Comparison of ENCODE assay signal across 11 cellular contexts in genomic region chr6:11772109-11772830, GRCh38. TPM values are rescaled to one million over a fixed set of nuclear protein-coding genes. Genes with fewer than 3 reads are reported as not detected.
DNase-seq lines count a peak whose midpoint lies in the region; FAIRE-seq and TF ChIP-seq lines count a peak whose summit lies in the region.
"Had no signal": no experiment of that assay in that cellular context is flagged by ENCODE, and none has a peak within 500 bp of the region (broad histone marks: within the 10 kb centered on the region; RNA-seq: fewer than 3 reads in every experiment).

No MANE protein-coding gene starts in this region.

- TF ChIP-seq CTCF in fibroblast of lung (conservative IDR thresholded peaks at IDR 0.05 in 1 of 2, IDR thresholded peaks at IDR 0.05 in 1 of 2; ENCODE audit: low read depth in 1 of 2, low read length in 2 of 2) (no peak), smooth muscle cell (IDR thresholded peaks at IDR 0.05; ENCODE audit: borderline replicate concordance, insufficient read depth, poor library complexity, severe bottlenecking) (no peak)

- FAIRE-seq in RCC 7860 (lab: Jason Lieb, UNC), result peak; percentile 96
- FAIRE-seq: TTC549 had no signal

- DNase-seq in SIG-M5 treated with dmso at 0.1 percent for 504 hours (lab: John Stamatoyannopoulos, UW; ENCODE audit: unreplicated experiment) (peak; percentile 47), SIG-M5 (lab: John Stamatoyannopoulos, UW) (no peak), RCC 7860 (ENCODE audit: low spot score) (peak; percentile 91), fibroblast of lung (ENCODE audit: low read depth in 2 of 2) (peak; percentile 88 to 99), smooth muscle cell (lab: John Stamatoyannopoulos, UW; ENCODE audit: unreplicated experiment) (no peak), KBM-7 (no peak), medulla oblongata (ENCODE audit: extremely low spot score) (no peak), KG1 (lab: John Stamatoyannopoulos, UW) (no peak)
- DNase-seq: cortex of kidney had no signal

- H3K4me1 ChIP-seq in fibroblast of lung (ENCODE audit: control insufficient read depth, extremely low read depth, insufficient read depth, low read length), result peaks cover 25% of the 10 kb centered on the region
- peaks cover 19% of the 10 kb centered on the region for H3K4me1 ChIP-seq in smooth muscle cell (ENCODE audit: low read depth)

- H3K36me3 ChIP-seq in fibroblast of lung (ENCODE audit: control insufficient read depth, insufficient read depth, low read length) (no peaks in the 10 kb centered on the region), smooth muscle cell (ENCODE audit: low read depth) (no peaks in the 10 kb centered on the region)

- H4K20me1 ChIP-seq in fibroblast of lung (ENCODE audit: control insufficient read depth, extremely low read depth, insufficient read depth, low read length) (no peaks in the 10 kb centered on the region), smooth muscle cell (ENCODE audit: low read depth) (no peaks in the 10 kb centered on the region)

- no peaks in the 10 kb centered on the region for H3K9me3 ChIP-seq in fibroblast of lung (ENCODE audit: control insufficient read depth, insufficient read depth, low read depth, low read length)
- H3K9me3 ChIP-seq in smooth muscle cell (replicated peaks; ENCODE audit: low read depth), result no peaks in the 10 kb centered on the region

- H3K79me2 ChIP-seq in fibroblast of lung (ENCODE audit: control insufficient read depth, insufficient read depth, low read length) (no peaks in the 10 kb centered on the region), smooth muscle cell (ENCODE audit: low read depth) (no peaks in the 10 kb centered on the region)

- peak overlapping the region; percentile 46 for H3K4me2 ChIP-seq in fibroblast of lung (ENCODE audit: extremely low read depth, insufficient read depth, low read length)
- H3K4me2 ChIP-seq in smooth muscle cell, result peak overlapping the region; percentile 69

- H3F3A ChIP-seq in smooth muscle cell (ENCODE audit: low read depth), result peaks cover 17% of the 10 kb centered on the region

- H3K27ac ChIP-seq in fibroblast of lung (ENCODE audit: insufficient read depth, low read length) (peak overlapping the region; percentile 91), smooth muscle cell (ENCODE audit: low read depth) (peak overlapping the region; percentile 97)
- H3K27ac ChIP-seq: 22Rv1 had no signal

- H3K4me3 ChIP-seq in fibroblast of lung (replicated peaks in 1 of 4; ENCODE audit: control extremely low read depth in 1 of 4, insufficient read depth in 1 of 4, low read depth in 3 of 4, low read length in 4 of 4), result no peak overlapping the region
- H3K4me3 ChIP-seq in smooth muscle cell, result no peak overlapping the region

- H2AFZ ChIP-seq in fibroblast of lung (ENCODE audit: low read length), result no peak overlapping the region
- H2AFZ ChIP-seq in smooth muscle cell (ENCODE audit: low read depth), result no peak overlapping the region

- H3K9ac ChIP-seq in fibroblast of lung (ENCODE audit: insufficient read depth, low read length) (no peak overlapping the region), smooth muscle cell (ENCODE audit: low read depth) (peak overlapping the region; percentile 87)

- in situ Hi-C loops in KBM-7 (cut with MboI; ENCODE audit: low pct_unique_long_range_greater_than_20kb, low sequenced_read_pairs), result no loop called here

- WGBS in smooth muscle cell (ENCODE audit: low lambda C conversion rate), result 54% methylated on average over 10 of the region's 10 CpGs

- no peaks in the 10 kb centered on the region for H3K27me3 ChIP-seq in fibroblast of lung (ENCODE audit: control insufficient read depth, insufficient read depth, low read length)
- H3K27me3 ChIP-seq in smooth muscle cell (ENCODE audit: low read depth), result no peaks in the 10 kb centered on the region

RNA-seq across cellular contexts. Expression of gene ADTRP, which starts 6.3 kb away (rescaled TPM):
- total RNA-seq in fibroblast of lung (1.3 and 1.7 TPM in 2 replicates), smooth muscle cell (0.54 and 0.67 TPM in 2 replicates)
- polyA plus RNA-seq in fibroblast of lung (0.23 and 1.1 TPM in 2 replicates), smooth muscle cell (0.64 and 1.1 TPM in 2 replicates)
- polyA plus RNA-seq in fibroblast of lung (2012), result 0.47 and 0.76 TPM in 2 replicates
- not detected in 2 replicates for polyA minus RNA-seq in fibroblast of lung (ENCODE audit: low replicate concordance)

Comparison
In these comparisons a context has a peak if more than half of its experiments do, and no peak if none do; other contexts are left out.
1. DNase-seq: peak in SIG-M5 treated with dmso at 0.1 percent for 504 hours (single experiment), RCC 7860 (single experiment) and fibroblast of lung (2 of 2); none in SIG-M5 (single experiment), smooth muscle cell (single experiment), KBM-7 (single experiment), medulla oblongata (single experiment) and KG1 (single experiment).